30 cellular contexts compared by ENCODE assay signal in genomic region chr1:9108056-9108665, GRCh38. TPM values are rescaled to one million over a fixed set of nuclear protein-coding genes. Genes with fewer than 3 reads are reported as not detected.
"Had no signal": no experiment of that assay in that cellular context is flagged by ENCODE, and none has a peak within 500 bp of the region (broad histone marks: within the 10 kb centered on the region; RNA-seq: fewer than 3 reads in every experiment).

No MANE protein-coding gene starts in this region.

- H3K4me3 ChIP-seq: colonic mucosa, gastrocnemius medialis, heart left ventricle, hepatocyte, lung, mucosa of descending colon, stomach, thyroid gland had no signal

- DNase-seq: colonic mucosa; effector CD8-positive, alpha-beta T cell; endodermal cell; foreskin fibroblast; gastrocnemius medialis; heart left ventricle; left colon; naive B cell; stimulated activated CD4-positive, alpha-beta T cell treated with anti-CD3 and anti-CD28 coated beads, Interleukin-2, amount 100 ng/mL, for 24 hours; stimulated activated CD4-positive, alpha-beta T cell treated with anti-CD3 and anti-CD28 coated beads, Interleukin-4, amount 100 ng/mL, for 24 hours; stimulated activated naive CD4-positive, alpha-beta T cell treated with Interleukin-2 at 50 U/mL for 16 hours; stomach; thyroid gland; trophoblast cell had no signal

- H3K27me3 ChIP-seq: colonic mucosa, gastrocnemius medialis, heart left ventricle, hepatocyte, neutrophil, stomach, thyroid gland had no signal

- H3K4me1 Mint-ChIP-seq: memory B cell had no signal

- H3K36me3 ChIP-seq: colonic mucosa had no signal

- H3K27me3 Mint-ChIP-seq: dendritic cell treated with granulocyte-macrophage colony-stimulating factor and Interleukin-4, amounts not matched to agents 40 ng/mL and 50 ng/mL, for 4 days; memory B cell; naive B cell; natural killer cell treated with Interleukin-12 subunit alpha and Interleukin-12 subunit beta and Interleukin-15 and Interleukin-18, amount 100 ng/mL, for 72 hours had no signal

- H3K9me3 ChIP-seq: colonic mucosa, gastrocnemius medialis, heart left ventricle, mucosa of descending colon, neutrophil, stomach, thyroid gland had no signal

- H3K4me1 ChIP-seq: gastrocnemius medialis had no signal

- H3K9me3 Mint-ChIP-seq: dendritic cell treated with granulocyte-macrophage colony-stimulating factor and Interleukin-4, amounts not matched to agents 40 ng/mL and 50 ng/mL, for 4 days; endodermal cell; memory B cell; mesothelial cell of epicardium; naive B cell; natural killer cell treated with Interleukin-12 subunit alpha and Interleukin-12 subunit beta and Interleukin-15 and Interleukin-18, amount 100 ng/mL, for 72 hours; neural crest cell; stimulated activated effector memory CD8-positive, alpha-beta T cell treated with anti-CD3 and anti-CD28 coated beads, Interleukin-12 subunit alpha, Interleukin-12 subunit beta, amount 100 ng/mL, for 72 hours had no signal

- H3K27ac ChIP-seq: colonic mucosa, epithelial cell of prostate, hepatocyte, neutrophil, parathyroid adenoma, stomach, thyroid gland had no signal

- H3K27ac Mint-ChIP-seq: dendritic cell treated with granulocyte-macrophage colony-stimulating factor and Interleukin-4, amounts not matched to agents 40 ng/mL and 50 ng/mL, for 4 days; endodermal cell; memory B cell; mesothelial cell of epicardium; naive B cell; natural killer cell treated with Interleukin-12 subunit alpha and Interleukin-12 subunit beta and Interleukin-15 and Interleukin-18, amount 100 ng/mL, for 72 hours; progenitor cell of endocrine pancreas; stimulated activated effector memory CD8-positive, alpha-beta T cell treated with anti-CD3 and anti-CD28 coated beads, Interleukin-12 subunit alpha, Interleukin-12 subunit beta, amount 100 ng/mL, for 72 hours had no signal

- ATAC-seq: esophagus mucosa; gastrocnemius medialis; left colon; mucosa of descending colon; natural killer cell treated with Interleukin-12 subunit alpha and Interleukin-12 subunit beta and Interleukin-15 and Interleukin-18, amount 100 ng/mL, for 72 hours; sciatic nerve; stimulated activated effector memory CD8-positive, alpha-beta T cell treated with anti-CD3 and anti-CD28 coated beads, Interleukin-12 subunit alpha, Interleukin-12 subunit beta, amount 100 ng/mL, for 72 hours had no signal

- H3K36me3 Mint-ChIP-seq: naive B cell; natural killer cell treated with Interleukin-12 subunit alpha and Interleukin-12 subunit beta and Interleukin-15 and Interleukin-18, amount 100 ng/mL, for 72 hours had no signal

- H3K4me3 Mint-ChIP-seq: dendritic cell treated with granulocyte-macrophage colony-stimulating factor and Interleukin-4, amounts not matched to agents 40 ng/mL and 50 ng/mL, for 4 days; endodermal cell; memory B cell; mesothelial cell of epicardium; naive B cell; natural killer cell treated with Interleukin-12 subunit alpha and Interleukin-12 subunit beta and Interleukin-15 and Interleukin-18, amount 100 ng/mL, for 72 hours; neural crest cell; stimulated activated effector memory CD8-positive, alpha-beta T cell treated with anti-CD3 and anti-CD28 coated beads, Interleukin-12 subunit alpha, Interleukin-12 subunit beta, amount 100 ng/mL, for 72 hours had no signal

RNA-seq across cellular contexts. Expression of gene SLC2A5, which starts 38.7 kb away (rescaled TPM):
- total RNA-seq: endodermal cell; kidney epithelial cell; natural killer cell treated with Interleukin-12 subunit alpha and Interleukin-12 subunit beta and Interleukin-15 and Interleukin-18, amount 100 ng/mL, for 72 hours; neural crest cell; progenitor cell of endocrine pancreas had no signal
